15 cellular contexts compared by ENCODE assay signal in the genomic region with DNA sequence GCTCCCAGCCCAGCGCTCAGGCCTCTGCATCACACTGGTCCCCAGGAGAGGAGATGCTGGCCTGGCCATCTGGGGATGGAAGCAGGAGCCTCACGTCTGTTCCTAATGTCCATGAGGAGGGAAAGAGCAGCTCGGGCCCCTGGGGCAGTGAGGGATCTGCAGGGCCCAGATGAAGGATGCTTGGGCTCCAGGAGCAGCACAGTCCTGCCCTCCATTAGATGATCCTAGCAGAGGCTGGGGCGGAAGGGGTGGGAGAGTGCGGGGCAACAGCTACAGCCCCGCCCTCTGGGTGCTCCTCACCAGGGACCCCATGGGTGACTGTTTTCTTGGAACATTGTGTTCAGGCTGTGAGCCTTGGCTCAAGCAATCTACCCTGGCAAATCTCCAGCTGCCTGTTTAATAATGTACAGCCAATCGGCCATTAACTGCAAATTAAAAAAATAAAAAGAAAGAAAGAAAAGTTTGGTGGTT. TPM values are rescaled to one million over a fixed set of nuclear protein-coding genes. Genes with fewer than 3 reads are reported as not detected.
A peak's percentile ranks its signal among the peaks of the same experiment; 100 is the strongest.
DNase-seq lines count a peak whose midpoint lies in the region; ATAC-seq, FAIRE-seq and TF ChIP-seq lines count a peak whose summit lies in the region.
"Had no signal": no experiment of that assay in that cellular context is flagged by ENCODE, and none has a peak within 500 bp of the region (broad histone marks: within the 10 kb centered on the region; RNA-seq: fewer than 3 reads in every experiment).

No MANE protein-coding gene starts in this region.

- no peak overlapping the region for H3K9ac ChIP-seq in muscle layer of colon (ENCODE audit: low read length)
- H3K9ac ChIP-seq: GM23248 had no signal

- peak overlapping the region; percentile 91 for H3K27ac ChIP-seq in muscle layer of colon (ENCODE audit: low read depth, low read length)
- H3K27ac ChIP-seq in testis: peak overlapping the region; percentile 27 to 64
- H3K27ac ChIP-seq: foreskin keratinocyte, GM23248 had no signal

- peaks cover 99% of the 10 kb centered on the region for H3K4me1 ChIP-seq in muscle layer of colon (ENCODE audit: insufficient read depth, low read length)
- peaks cover 87% of the 10 kb centered on the region for H3K4me1 ChIP-seq in testis
- H3K4me1 ChIP-seq: foreskin keratinocyte had no signal

- FAIRE-seq in H54 (lab: Jason Lieb, UNC): no peak

- no peak for ATAC-seq in HG02981 (IDR thresholded peaks at IDR 0.05; ENCODE audit: unreplicated experiment)
- ATAC-seq: effector memory CD8-positive, alpha-beta T cell; foreskin keratinocyte had no signal

- WGBS in testis, 2 donors: 49 to 56% methylated on average over 2 to 7 of the region's 7 CpGs

- TF ChIP-seq CTCF in cardiac fibroblast (IDR thresholded peaks at IDR 0.05; ENCODE audit: low read depth, low read length): no peak
- TF ChIP-seq CTCF in testis (IDR thresholded peaks at IDR 0.05): no peak

- intact Hi-C loops in cardiac septum (cut with DNase I) (no loop called here), testis (cut with DNase I; ENCODE audit: low total_unique reads) (no loop called here)

- H3K36me3 ChIP-seq in muscle layer of colon (ENCODE audit: insufficient read depth, low read length) (no peaks in the 10 kb centered on the region), testis (ENCODE audit: low read depth, missing control alignments) (no peaks in the 10 kb centered on the region)

- H3K27me3 ChIP-seq in muscle layer of colon (ENCODE audit: control insufficient read depth in 1 of 2, insufficient read depth in 2 of 2, low read length in 2 of 2) (no peaks in the 10 kb centered on the region), testis (no peaks in the 10 kb centered on the region)

- H3K9me3 ChIP-seq in muscle layer of colon (ENCODE audit: low read length) (no peaks in the 10 kb centered on the region), testis (no peaks in the 10 kb centered on the region)

- H3K4me3 ChIP-seq in cardiac fibroblast (replicated peaks in 1 of 2; ENCODE audit: low read depth in 2 of 2, low read length in 2 of 2) (no peak overlapping the region), muscle layer of colon (ENCODE audit: low read depth in 1 of 2, low read length in 2 of 2) (no peak overlapping the region), testis (no peak overlapping the region)
- H3K4me3 ChIP-seq: GM23248 had no signal

- peak; percentile 44 to 54 for DNase-seq in cardiac fibroblast (ENCODE audit: low read depth in 2 of 2)
- DNase-seq in cardiac septum (ENCODE audit: low spot score): peak; percentile 75
- peak; percentile 67 for DNase-seq in testis
- no peak for DNase-seq in activated T-cell treated with anti-CD3 and anti-CD28 coated beads, Interleukin-2, amount 50 U/mL, for 1 hour
- no peak for DNase-seq in activated CD8-positive, alpha-beta memory T cell treated with anti-CD3 and anti-CD28 coated beads, Interleukin-2, amount 50 U/mL, for 48 hours
- no peak for DNase-seq in H54 (ENCODE audit: insufficient read length, low spot score)
- DNase-seq: activated CD4-positive, alpha-beta memory T cell treated with anti-CD3 and anti-CD28 coated beads, Interleukin-2, amount 10 ng/mL, durations not matched to agents 7 days and 5 days; effector memory CD8-positive, alpha-beta T cell; foreskin keratinocyte; GM23248; MM.1S; NCI-H1930; stimulated activated CD4-positive, alpha-beta T cell treated with anti-CD3 and anti-CD28 coated beads, Interleukin-2, amount 100 ng/mL, for 24 hours had no signal

- TF ChIP-seq POLR2A in testis (IDR thresholded peaks at IDR 0.05) (no peak), H54 (IDR thresholded peaks at IDR 0.05; ENCODE audit: low read depth, low read length) (no peak)

RNA-seq across cellular contexts. Expression of a gene that starts 49.7 kb away (rescaled TPM):
- 870 TPM for total RNA-seq in cardiac septum
- 100 to 1,000 TPM; 227 to 256 TPM for total RNA-seq in testis
- polyA plus RNA-seq in testis (ENCODE audit: insufficient read depth, low read depth, low replicate concordance): 75.9 TPM

Comparison
In these comparisons a context has a peak if more than half of its experiments do, and no peak if none do; other contexts are left out.
1. DNase-seq: peak in cardiac fibroblast (2 of 2), cardiac septum (single experiment) and testis (single experiment); none in activated T-cell treated with anti-CD3 and anti-CD28 coated beads, Interleukin-2, amount 50 U/mL, for 1 hour (single experiment), activated CD8-positive, alpha-beta memory T cell treated with anti-CD3 and anti-CD28 coated beads, Interleukin-2, amount 50 U/mL, for 48 hours (single experiment) and H54 (single experiment).